ENCODE assay signal across 12 cellular contexts in genomic region chr2:127174176-127174575, GRCh38. TPM values are rescaled to one million over a fixed set of nuclear protein-coding genes. Genes with fewer than 3 reads are reported as not detected.
DNase-seq lines count a peak whose midpoint lies in the region; ATAC-seq and TF ChIP-seq lines count a peak whose summit lies in the region.
"Had no signal": no experiment of that assay in that cellular context is flagged by ENCODE, and none has a peak within 500 bp of the region (broad histone marks: within the 10 kb centered on the region; RNA-seq: fewer than 3 reads in every experiment).

No MANE protein-coding gene starts in this region.

- no peak overlapping the region for H3K27ac Mint-ChIP-seq in naive thymus-derived CD4-positive, alpha-beta T cell
- H3K27ac Mint-ChIP-seq: CD8-positive, alpha-beta T cell had no signal

- H3K36me3 Mint-ChIP-seq in naive thymus-derived CD4-positive, alpha-beta T cell, result no peaks in the 10 kb centered on the region
- H3K36me3 Mint-ChIP-seq: CD8-positive, alpha-beta T cell had no signal

- H3K4me3 ChIP-seq in SJCRH30, result no peak overlapping the region
- H3K4me3 ChIP-seq in upper lobe of right lung, result no peak overlapping the region
- no peak overlapping the region for H3K4me3 ChIP-seq in naive thymus-derived CD4-positive, alpha-beta T cell (ENCODE audit: low read length)
- H3K4me3 ChIP-seq: ascending aorta, mucosa of descending colon, SK-N-MC had no signal

- H3K27ac ChIP-seq in SJCRH30 (no peak overlapping the region), upper lobe of right lung (no peak overlapping the region)
- no peak overlapping the region for H3K27ac ChIP-seq in naive thymus-derived CD4-positive, alpha-beta T cell (ENCODE audit: low read depth, low read length)
- H3K27ac ChIP-seq: ascending aorta, SK-N-MC had no signal

- peak; percentile 45 for ATAC-seq in upper lobe of right lung
- ATAC-seq in naive thymus-derived CD4-positive, alpha-beta T cell, result no peak
- ATAC-seq: CD8-positive, alpha-beta T cell had no signal

- H3K36me3 ChIP-seq in SJCRH30 (no peaks in the 10 kb centered on the region), upper lobe of right lung (no peaks in the 10 kb centered on the region)
- no peaks in the 10 kb centered on the region for H3K36me3 ChIP-seq in naive thymus-derived CD4-positive, alpha-beta T cell (ENCODE audit: control insufficient read depth in 2 of 3, insufficient read depth in 3 of 3, low read length in 3 of 3)
- H3K36me3 ChIP-seq: ascending aorta had no signal

- POLR2A ChIA-PET in naive thymus-derived CD4-positive, alpha-beta T cell (lab: Charles Lee), result interaction anchor here (0.6 kb wide), 1 partner anchor 1170 kb away, joined by 3 read pairs; no protein-coding TSS in a partner anchor

- CTCF ChIA-PET in naive thymus-derived CD4-positive, alpha-beta T cell (lab: Charles Lee), result interaction anchor here (1.3 to 1.5 kb wide), 2 partner anchors 106 kb away, joined by 3 to 5 read pairs; no protein-coding TSS in a partner anchor

- H3K9me3 Mint-ChIP-seq in naive thymus-derived CD4-positive, alpha-beta T cell, result peaks cover 0 to 2% (median 0%) of the 10 kb centered on the region in 11 donors
- H3K9me3 Mint-ChIP-seq: CD8-positive, alpha-beta T cell had no signal

- DNase-seq in SHP77 (lab: John Stamatoyannopoulos, UW) (peak; percentile 14 to 28), SHP77 treated with DMSO at 0.1 percent for 48 hours (lab: John Stamatoyannopoulos, UW) (no peak), SJCRH30 (peak; percentile 26 to 50), hepatic stellate cell (ENCODE audit: low spot score) (peak; percentile 53), upper lobe of right lung (no peak), LoVo (ENCODE audit: low spot score) (no peak), cerebellar cortex (ENCODE audit: low spot score) (no peak)
- no peak for DNase-seq in naive thymus-derived CD4-positive, alpha-beta T cell

- H3K4me3 Mint-ChIP-seq in naive thymus-derived CD4-positive, alpha-beta T cell, result no peak overlapping the region
- H3K4me3 Mint-ChIP-seq: CD8-positive, alpha-beta T cell had no signal

- H3K4me1 Mint-ChIP-seq in naive thymus-derived CD4-positive, alpha-beta T cell, result no peaks in the 10 kb centered on the region

- no peaks in the 10 kb centered on the region for H3K27me3 ChIP-seq in SJCRH30
- no peaks in the 10 kb centered on the region for H3K27me3 ChIP-seq in upper lobe of right lung
- H3K27me3 ChIP-seq in naive thymus-derived CD4-positive, alpha-beta T cell (ENCODE audit: control insufficient read depth in 2 of 2, insufficient read depth in 2 of 2, low read length in 2 of 2), result no peaks in the 10 kb centered on the region
- H3K27me3 ChIP-seq: ascending aorta had no signal

- intact Hi-C loops in upper lobe of right lung (cut with DNase I), result no loop called here
- intact Hi-C loops in naive thymus-derived CD4-positive, alpha-beta T cell (cut with micrococcal nuclease), result loop anchor here (1.0 kb wide), 1 partner anchor 106 kb away; no protein-coding TSS in a partner anchor

- H3K9me3 ChIP-seq in SJCRH30 (replicated peaks), result no peaks in the 10 kb centered on the region; the same call in 1 of the 2 replicates
- H3K9me3 ChIP-seq in upper lobe of right lung, result no peaks in the 10 kb centered on the region
- H3K9me3 ChIP-seq in naive thymus-derived CD4-positive, alpha-beta T cell (ENCODE audit: control insufficient read depth in 2 of 3, low read length in 3 of 3), result no peaks in the 10 kb centered on the region
- H3K9me3 ChIP-seq: ascending aorta, mucosa of descending colon had no signal

- H3K4me1 ChIP-seq in SJCRH30 (no peaks in the 10 kb centered on the region), upper lobe of right lung (peaks cover 4% of the 10 kb centered on the region)
- no peaks in the 10 kb centered on the region for H3K4me1 ChIP-seq in naive thymus-derived CD4-positive, alpha-beta T cell (ENCODE audit: control insufficient read depth in 2 of 2, insufficient read depth in 2 of 2, low read length in 2 of 2)

- H3K27me3 Mint-ChIP-seq in naive thymus-derived CD4-positive, alpha-beta T cell, result peaks cover 0 to 13% (median 2%) of the 10 kb centered on the region in 5 donors

- peak; percentile 22 for TF ChIP-seq CTCF in upper lobe of right lung (IDR thresholded peaks at IDR 0.05)

RNA-seq across cellular contexts. Expression of gene CYP27C1, which starts 45.9 kb away (rescaled TPM):
- total RNA-seq in SJCRH30 (2014; rRNA removed; shearing (Covaris generic)), result 0.30 and 0.35 TPM in 2 replicates
- total RNA-seq in upper lobe of right lung, result not detected
- total RNA-seq in naive thymus-derived CD4-positive, alpha-beta T cell, result not detected
- polyA plus RNA-seq in naive thymus-derived CD4-positive, alpha-beta T cell, result not detected
- total RNA-seq: ascending aorta; CD8-positive, alpha-beta T cell had no signal

Comparison
In these comparisons a context has a peak if more than half of its experiments do, and no peak if none do; other contexts are left out.
1. DNase-seq: peak in SHP77 (2 of 2), SJCRH30 (2 of 2) and hepatic stellate cell (single experiment); none in SHP77 treated with DMSO at 0.1 percent for 48 hours (single experiment), upper lobe of right lung (single experiment), naive thymus-derived CD4-positive, alpha-beta T cell (0 of 9), LoVo (single experiment) and cerebellar cortex (single experiment).